ENCODE assay signal across 24 cellular contexts in genomic region chr7:148588891-148589215, GRCh38. TPM values are rescaled to one million over a fixed set of nuclear protein-coding genes. Genes with fewer than 3 reads are reported as not detected.
DNase-seq lines count a peak whose midpoint lies in the region; ATAC-seq, FAIRE-seq and TF ChIP-seq lines count a peak whose summit lies in the region.
"Had no signal": no experiment of that assay in that cellular context is flagged by ENCODE, and none has a peak within 500 bp of the region (broad histone marks: within the 10 kb centered on the region; RNA-seq: fewer than 3 reads in every experiment).

No MANE protein-coding gene starts in this region.

- no peak overlapping the region for H3K9ac ChIP-seq in H1 (replicated peaks in 1 of 4; ENCODE audit: extremely low read depth in 1 of 4, low read depth in 3 of 4, low read length in 3 of 4)
- H3K9ac ChIP-seq: BLaER1 had no signal

- peak overlapping the region; percentile 67; the same call in 1 of the 2 replicates for H2BK20ac ChIP-seq in H1 (ENCODE audit: low read length)

- H2BK15ac ChIP-seq in H1 (ENCODE audit: low read length) = no peak overlapping the region

- H3K4me1 ChIP-seq in GM23338 (ENCODE audit: insufficient read depth) (peaks cover 25% of the 10 kb centered on the region), H1 (replicated peaks in 1 of 4; ENCODE audit: control insufficient read depth in 3 of 4, insufficient read depth in 4 of 4, low read length in 3 of 4) (peaks cover 4 to 18% (median 13%) of the 10 kb centered on the region in 4 experiments; a peak in 6 of 7 replicates), gastroesophageal sphincter (no peaks in the 10 kb centered on the region)

- no peak overlapping the region for H2BK120ac ChIP-seq in H1 (replicated peaks; ENCODE audit: low read depth, low read length)

- POLR2A ChIA-PET in H1 (lab: Charles Lee; ENCODE audit: partially characterized antibody) = interaction anchor here (1.2 kb wide), 1 partner anchor 23 kb away, joined by 4 read pairs; no protein-coding TSS in a partner anchor

- intact Hi-C loops in Right ventricle myocardium superior (cut with DNase I) = no loop called here

- no peak overlapping the region for H4K5ac ChIP-seq in H1 (ENCODE audit: insufficient read length, low read depth, low read length)

- no peak for TF ChIP-seq POLR2A in H1 (IDR thresholded peaks at IDR 0.05; ENCODE audit: control extremely low read depth in 1 of 2, low read depth in 2 of 2, low read length in 2 of 2)
- TF ChIP-seq POLR2A in gastroesophageal sphincter (IDR thresholded peaks at IDR 0.05) = no peak

- H3K4me2 ChIP-seq in GM23338 (peak overlapping the region; percentile 31; the same call in 1 of the 2 replicates), H1 (ENCODE audit: insufficient read depth in 1 of 2, low read depth in 2 of 2, low read length in 2 of 2) (no peak overlapping the region; a peak in 1 of 4 replicates)
- H3K4me2 ChIP-seq: BLaER1 had no signal

- H3K14ac ChIP-seq in H1 (ENCODE audit: insufficient read length) = no peak overlapping the region

- H3K27ac ChIP-seq in GM23338 (ENCODE audit: low read depth) (no peak overlapping the region), WERI-Rb-1 (peak overlapping the region; percentile 95), H1 (ENCODE audit: low read depth, low read length) (no peak overlapping the region), gastroesophageal sphincter (no peak overlapping the region)
- H3K27ac ChIP-seq: BLaER1, HL-60, RWPE1 had no signal

- 0 out of 2 replicates have a peak overlapping the region, but pooled peaks have one; percentile 11 for H3K4me3 ChIP-seq in GM23338
- peak overlapping the region; percentile 58 for H3K4me3 ChIP-seq in WERI-Rb-1 (ENCODE audit: low read depth, low read length)
- no peak overlapping the region for H3K4me3 ChIP-seq in H1 (ENCODE audit: extremely low read depth in 1 of 4, insufficient read depth in 2 of 4, low read depth in 3 of 4, low read length in 4 of 4)
- H3K4me3 ChIP-seq in gastroesophageal sphincter = no peak overlapping the region
- H3K4me3 ChIP-seq: BLaER1 had no signal

- no peak overlapping the region for H4K8ac ChIP-seq in H1 (ENCODE audit: extremely low read depth, insufficient read depth, low read length)

- H3K18ac ChIP-seq in H1 (ENCODE audit: extremely low read depth, low read length) = no peak overlapping the region

- H3K9me3 ChIP-seq in WERI-Rb-1 (ENCODE audit: severe bottlenecking) (peaks cover 2% of the 10 kb centered on the region), H1 (ENCODE audit: insufficient read depth in 2 of 2, low read depth in 1 of 2, low read length in 1 of 2) (no peaks in the 10 kb centered on the region), gastroesophageal sphincter (no peaks in the 10 kb centered on the region)

- TF ChIP-seq EP300 in H1 (IDR thresholded peaks at IDR 0.05; ENCODE audit: borderline replicate concordance in 1 of 2, low read depth in 2 of 2, low read length in 2 of 2) = no peak
- TF ChIP-seq EP300 in gastroesophageal sphincter (IDR thresholded peaks at IDR 0.05) = no peak

- no peaks in the 10 kb centered on the region for H3F3A ChIP-seq in GM23338 (replicated peaks; ENCODE audit: low read depth)

- H3K27me3 Mint-ChIP-seq in GM23338 (ENCODE audit: insufficient read depth, low read depth, poor library complexity) = peaks cover 3% of the 10 kb centered on the region

- no peak for ATAC-seq in GM23338
- ATAC-seq in Right ventricle myocardium superior (ENCODE audit: poor library complexity) = no peak
- ATAC-seq in gastroesophageal sphincter = no peak
- ATAC-seq: HCT116, Panc1 had no signal

- no peaks in the 10 kb centered on the region for H3K79me2 ChIP-seq in GM23338 (replicated peaks; ENCODE audit: insufficient read depth)
- H3K79me2 ChIP-seq in H1 (ENCODE audit: control insufficient read depth in 1 of 2, insufficient read depth in 2 of 2, low read length in 2 of 2) = no peaks in the 10 kb centered on the region

- no peaks in the 10 kb centered on the region for H3K9me2 ChIP-seq in GM23338 (ENCODE audit: insufficient read depth)

- H3K27me3 ChIP-seq in GM23338 (ENCODE audit: insufficient read depth) (no peaks in the 10 kb centered on the region), WERI-Rb-1 (ENCODE audit: insufficient read depth, low read depth, severe bottlenecking) (no peaks in the 10 kb centered on the region), H1 (replicated peaks in 1 of 4; ENCODE audit: control insufficient read depth in 3 of 4, extremely low read depth in 1 of 4, insufficient read depth in 3 of 4, low read length in 3 of 4) (no peaks in the 10 kb centered on the region), gastroesophageal sphincter (peaks cover 17% of the 10 kb centered on the region)
- H3K27me3 ChIP-seq: BLaER1 had no signal

- no peak overlapping the region for H3K4ac ChIP-seq in H1 (replicated peaks; ENCODE audit: insufficient read length, low read depth, low read length)

- no peak overlapping the region for H3K23ac ChIP-seq in H1 (ENCODE audit: insufficient read length)

- peak overlapping the region; percentile 89 for H2AFZ ChIP-seq in GM23338
- H2AFZ ChIP-seq in H1 (ENCODE audit: low read length) = no peak overlapping the region

- CTCF ChIA-PET in H1 (lab: Charles Lee; ENCODE audit: partially characterized antibody) = interaction anchor here (0.8 to 1.7 kb wide), 3 partner anchors 13 to 164 kb away, joined by 3 to 12 read pairs (median 4); no protein-coding TSS in a partner anchor

- H3K23me2 ChIP-seq in H1 (ENCODE audit: low read depth, low read length) = no peaks in the 10 kb centered on the region

- H4K91ac ChIP-seq in H1 (replicated peaks; ENCODE audit: insufficient read length, low read length) = no peak overlapping the region

- no peaks in the 10 kb centered on the region for H3K36me3 Mint-ChIP-seq in GM23338 (ENCODE audit: low read depth)
- H3K36me3 Mint-ChIP-seq: CD4-positive, CD25-positive, alpha-beta regulatory T cell had no signal

- 78% methylated on average over 8 of the region's 8 CpGs; no CpG with 5 or more reads in 1 of the 2 experiments for WGBS in H1 (ENCODE audit: extremely low coverage in 1 of 2, insufficient coverage in 1 of 2, insufficient read length in 1 of 2, insufficient replicate concordance in 2 of 2, low coverage in 1 of 2, low lambda C conversion rate in 2 of 2, missing lambda C conversion rate in 1 of 2), 2 experiments
- 57 to 100% methylated on average over 1 of the region's 8 CpGs for WGBS in gastroesophageal sphincter (ENCODE audit: low coverage in 1 of 2), 2 donors

- no peaks in the 10 kb centered on the region for H4K20me1 ChIP-seq in GM23338 (replicated peaks; ENCODE audit: insufficient read depth)
- no peaks in the 10 kb centered on the region for H4K20me1 ChIP-seq in H1 (replicated peaks in 1 of 2; ENCODE audit: control insufficient read depth in 1 of 2, insufficient read depth in 2 of 2, low read length in 2 of 2)
- H4K20me1 ChIP-seq: BLaER1 had no signal

- H3K4me3 Mint-ChIP-seq in GM23338 = no peak overlapping the region
- H3K4me3 Mint-ChIP-seq: CD4-positive, CD25-positive, alpha-beta regulatory T cell had no signal

- peaks cover 43% of the 10 kb centered on the region for H3K4me1 Mint-ChIP-seq in GM23338

- H3K9me3 Mint-ChIP-seq in GM23338 = no peaks in the 10 kb centered on the region
- H3K9me3 Mint-ChIP-seq: CD4-positive, CD25-positive, alpha-beta regulatory T cell had no signal

- no peaks in the 10 kb centered on the region for H3K79me1 ChIP-seq in H1 (ENCODE audit: low read depth, low read length)

- no peak overlapping the region for H3K27ac Mint-ChIP-seq in GM23338

- no peak for TF ChIP-seq RAD21 in H1 (IDR thresholded peaks at IDR 0.05 in 1 of 2, conservative IDR thresholded peaks at IDR 0.05 in 1 of 2; ENCODE audit: low read depth in 2 of 2, low read length in 2 of 2)

- H3K36me3 ChIP-seq in GM23338 (ENCODE audit: insufficient read depth) (no peaks in the 10 kb centered on the region), WERI-Rb-1 (no peaks in the 10 kb centered on the region; the same call in 1 of the 2 replicates), H1 (ENCODE audit: control insufficient read depth in 2 of 4, insufficient read depth in 4 of 4, low read length in 3 of 4) (no peaks in the 10 kb centered on the region), gastroesophageal sphincter (no peaks in the 10 kb centered on the region)
- H3K36me3 ChIP-seq: BLaER1 had no signal

- no peak overlapping the region for H2BK12ac ChIP-seq in H1 (ENCODE audit: low read depth, low read length)

- H3K56ac ChIP-seq in H1 (replicated peaks; ENCODE audit: insufficient read length, low read depth, low read length) = no peak overlapping the region

- peak overlapping the region; percentile 58; the same call in 1 of the 2 replicates for H2AK5ac ChIP-seq in H1 (ENCODE audit: low read depth, low read length)

- no peak for DNase-seq in GM23338 (ENCODE audit: low spot score)
- DNase-seq in WERI-Rb-1 = peak; percentile 65
- no peak for DNase-seq in H1 (ENCODE audit: low read depth in 1 of 2, low spot score in 2 of 2)
- DNase-seq in retina = peak; percentile 64
- DNase-seq in NCI-H2029 treated with DMSO at 0.1 percent for 48 hours (lab: John Stamatoyannopoulos, UW) = no peak
- DNase-seq in Right ventricle myocardium superior = no peak
- DNase-seq: CD4-positive, CD25-positive, alpha-beta regulatory T cell; Karpas-422; NCI-H1092 treated with DMSO at 0.1 percent for 48 hours; NCI-H1436; NCI-H187; NCI-H526; SHP77 treated with DMSO at 0.1 percent for 48 hours had no signal

- TF ChIP-seq CTCF in GM23338 (conservative IDR thresholded peaks at IDR 0.05; ENCODE audit: low read depth in 2 of 2) = no peak
- no peak for TF ChIP-seq CTCF in WERI-Rb-1 (IDR thresholded peaks at IDR 0.05; ENCODE audit: low read depth, low read length)
- no peak for TF ChIP-seq CTCF in H1 (IDR thresholded peaks at IDR 0.05; ENCODE audit: control extremely low read depth in 1 of 3, insufficient read depth in 1 of 3, low read depth in 1 of 3, low read length in 3 of 3)
- TF ChIP-seq CTCF in gastroesophageal sphincter (IDR thresholded peaks at IDR 0.05) = no peak

- no peak for FAIRE-seq in H1 (lab: Jason Lieb, UNC)
- FAIRE-seq: A204.1, G401.6 had no signal

- H2BK5ac ChIP-seq in H1 (ENCODE audit: low read depth, low read length) = no peak overlapping the region; the same call in 1 of the 2 replicates

TF ChIP-seq in GM23338, 12 proteins besides CTCF, POLR2A, EP300 and RAD21 (continues in another document):
- no peak for TF ChIP-seq ZNF331 (CRISPR knock-in tag; IDR thresholded peaks at IDR 0.05; ENCODE audit: low read depth)

RNA-seq across cellular contexts. Expression of gene C7orf33, which starts 1.7 kb away (rescaled TPM):
- not detected in 2 replicates for total RNA-seq in GM23338 (2014; rRNA removed; shearing (Covaris generic))
- not detected in 2 replicates for polyA plus RNA-seq in GM23338 (2016; fragmentation: Nextera tagmentation; extraction: Ambion mirVana)
- not detected in 2 replicates for total RNA-seq in H1 (2021; fragmentation: NEBNext Ultra II Directional; extraction: Animal tissue kit (Norgen Biotek cat#: 25700))
- polyA plus RNA-seq in H1 (2011; rRNA removed) = not detected in 2 replicates
- polyA plus RNA-seq in H1 (2011; cell fraction: cytosol; rRNA removed) = not detected
- not detected for polyA plus RNA-seq in H1 (2011; cell fraction: nucleus; rRNA removed)
- not detected in 4 replicates for polyA plus RNA-seq in H1 (2012, experiment 1 of 2)
- not detected for polyA plus RNA-seq in H1 (2012, experiment 2 of 2)
- polyA plus RNA-seq in H1 (2013, experiment 1 of 2) = not detected
- not detected for polyA plus RNA-seq in H1 (2013, experiment 2 of 2)
- not detected in 2 replicates for polyA minus RNA-seq in H1 (2011; rRNA and poly(A)+ RNA removed)
- not detected for polyA minus RNA-seq in H1 (2011; cell fraction: cytosol; rRNA and poly(A)+ RNA removed)
- not detected for polyA minus RNA-seq in H1 (2011; cell fraction: nucleus; rRNA and poly(A)+ RNA removed)
- total RNA-seq in Right ventricle myocardium superior = not detected
- not detected for total RNA-seq in gastroesophageal sphincter
- total RNA-seq: CD4-positive, CD25-positive, alpha-beta regulatory T cell; H4; OCI-LY7 had no signal
- polyA plus RNA-seq: AG04450; CD4-positive, CD25-positive, alpha-beta regulatory T cell had no signal

Comparison
In these comparisons a context has a peak if more than half of its experiments do, and no peak if none do; other contexts are left out.
1. DNase-seq: peak in WERI-Rb-1 (single experiment) and retina (single experiment); none in GM23338 (single experiment), H1 (0 of 2), NCI-H2029 treated with DMSO at 0.1 percent for 48 hours (single experiment) and Right ventricle myocardium superior (single experiment).
2. H3K4me3 ChIP-seq: peak in GM23338 (single experiment) and WERI-Rb-1 (single experiment); none in H1 (0 of 4) and gastroesophageal sphincter (0 of 2).